8 cellular contexts compared by ENCODE assay signal in the genomic region with DNA sequence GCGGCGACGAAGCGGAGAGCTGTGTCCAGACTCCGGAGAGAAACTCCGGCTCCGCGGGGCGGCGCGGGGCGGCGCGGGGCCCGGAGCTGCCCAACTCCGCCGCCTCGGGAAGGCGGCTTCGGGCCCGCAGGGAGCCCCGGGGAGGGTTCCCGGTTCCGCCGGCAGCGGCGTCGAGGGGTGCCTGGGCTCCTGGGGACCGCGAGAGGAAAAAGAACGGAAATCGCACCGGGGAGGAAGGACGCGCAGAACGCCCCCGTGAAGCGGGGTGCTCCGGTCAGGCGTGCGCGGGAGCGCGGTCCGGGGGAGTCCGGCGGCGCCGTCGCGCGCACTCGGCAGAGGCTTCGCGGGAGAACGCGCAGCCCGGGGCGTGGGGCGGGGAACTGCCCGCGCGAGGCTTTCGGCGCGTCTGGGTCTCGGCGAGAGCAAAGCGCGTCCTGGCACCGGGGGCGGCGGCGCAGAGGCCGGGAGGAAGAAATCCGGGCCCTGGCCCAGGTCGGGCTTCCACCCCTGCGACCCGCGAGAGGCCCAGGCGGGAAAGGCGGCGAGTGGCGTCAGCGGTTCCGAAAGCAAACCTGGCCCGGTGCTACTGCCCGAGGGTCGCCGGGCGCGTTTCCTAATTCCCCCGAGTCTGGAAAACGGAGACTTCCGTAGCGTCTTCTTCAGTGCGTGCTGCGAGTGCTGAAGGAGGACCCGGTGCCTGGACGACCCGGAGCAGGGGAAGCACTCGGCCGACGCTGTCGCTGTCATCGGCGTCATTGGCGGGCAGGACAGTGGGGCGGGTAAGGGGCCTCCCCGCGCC. TPM values are rescaled to one million over a fixed set of nuclear protein-coding genes. Genes with fewer than 3 reads are reported as not detected.
DNase-seq lines count a peak whose midpoint lies in the region; ATAC-seq and TF ChIP-seq lines count a peak whose summit lies in the region.
"Not testable (repeated sequence)": the region's sequence is repeated elsewhere in the genome, so short reads cannot be mapped to it uniquely, and the experiment has no call there.

No MANE protein-coding gene starts in this region.

- peaks cover 29% of the 10 kb centered on the region for H3K27me3 Mint-ChIP-seq in central memory CD8-positive, alpha-beta T cell
- H3K27me3 Mint-ChIP-seq in natural killer cell (ENCODE audit: low read depth in 2 of 2), result peaks cover 24 to 29% of the 10 kb centered on the region in 2 donors

- not testable (repeated sequence) for H3K36me3 ChIP-seq in MG63

- not testable (repeated sequence) for H3K4me1 Mint-ChIP-seq in central memory CD8-positive, alpha-beta T cell
- peaks cover 12 to 15% of the 10 kb centered on the region in 2 donors for H3K4me1 Mint-ChIP-seq in natural killer cell

- intact Hi-C loops in left ventricle myocardium superior (cut with micrococcal nuclease); natural killer cell (cut with micrococcal nuclease): not testable (repeated sequence)

- H3K4me3 ChIP-seq in MG63, result not testable (repeated sequence)

- H3K9me3 ChIP-seq in MG63, result not testable (repeated sequence)

- DNase-seq in DMS 273 (lab: John Stamatoyannopoulos, UW; ENCODE audit: unreplicated experiment) (peak; percentile 42), MG63 (peak; percentile 9), left ventricle myocardium superior (peak; percentile 56)
- DNase-seq in activated CD4-positive, alpha-beta T cell treated with anti-CD3 and anti-CD28 coated beads, Interleukin-2, amount 50 U/mL, for 1 hour, result peak; percentile 27
- not testable (repeated sequence) for DNase-seq in central memory CD8-positive, alpha-beta T cell (ENCODE audit: low spot score in 2 of 2); natural killer cell
- DNase-seq in stimulated activated naive CD4-positive, alpha-beta T cell treated with Interleukin-2 at 50 U/mL for 16 hours (lab: John Stamatoyannopoulos, UW), result peak; percentile 14

- not testable (repeated sequence) for H3K27me3 ChIP-seq in MG63

- TF ChIP-seq CTCF in natural killer cell (IDR thresholded peaks at IDR 0.05), result not testable (repeated sequence)

- H3K4me3 Mint-ChIP-seq in central memory CD8-positive, alpha-beta T cell, result peak overlapping the region; percentile 41
- H3K4me3 Mint-ChIP-seq in natural killer cell, result peak overlapping the region; percentile 78

- not testable (repeated sequence) for H3K9me3 Mint-ChIP-seq in central memory CD8-positive, alpha-beta T cell; natural killer cell

- ATAC-seq in GM21576 (IDR thresholded peaks at IDR 0.05; ENCODE audit: unreplicated experiment), result peak; percentile 65
- peak; percentile 54 for ATAC-seq in central memory CD8-positive, alpha-beta T cell (replicated peaks; ENCODE audit: extremely low read depth, poor library complexity, severe bottlenecking)
- peak; percentile 70 for ATAC-seq in left ventricle myocardium superior
- ATAC-seq in natural killer cell, result peak; percentile 50 to 78 (median 70)

- H3K27ac Mint-ChIP-seq in central memory CD8-positive, alpha-beta T cell (ENCODE audit: low read depth); natural killer cell: not testable (repeated sequence)

- H3K36me3 Mint-ChIP-seq in central memory CD8-positive, alpha-beta T cell (ENCODE audit: insufficient read depth), result peaks cover 16% of the 10 kb centered on the region
- H3K36me3 Mint-ChIP-seq in natural killer cell, result not testable (repeated sequence)

RNA-seq across cellular contexts. Expression of gene FOXD4, which starts 4.5 kb away (rescaled TPM):
- total RNA-seq in MG63 (2014; rRNA removed; shearing (Covaris generic); ENCODE audit: low replicate concordance), result not detected in 2 replicates
- total RNA-seq in left ventricle myocardium superior (0.12 TPM), natural killer cell (not detected)
